Comparison of ENCODE assay signal across 8 cellular contexts in genomic region chr2:73987109-73987947, GRCh38. TPM values are rescaled to one million over a fixed set of nuclear protein-coding genes. Genes with fewer than 3 reads are reported as not detected.
A peak's percentile ranks its signal among the peaks of the same experiment; 100 is the strongest.
DNase-seq lines count a peak whose midpoint lies in the region; ATAC-seq and TF ChIP-seq lines count a peak whose summit lies in the region.

No MANE protein-coding gene starts in this region.

- peaks cover 34% of the 10 kb centered on the region for H4K20me1 ChIP-seq in Karpas-422 (ENCODE audit: insufficient read depth, low read depth, low read length)

- no peaks in the 10 kb centered on the region for H3K9me2 ChIP-seq in Karpas-422 (replicated peaks; ENCODE audit: insufficient read depth, low read length)

- peak overlapping the region; percentile 76 for H3K4me2 ChIP-seq in Karpas-422 (ENCODE audit: low read depth, low read length, poor library complexity, severe bottlenecking)

- H3K27ac ChIP-seq in Karpas-422 (ENCODE audit: low read length) (no peak overlapping the region), heart right ventricle (peak overlapping the region in 4 of 10 donors; percentile 5 to 95 (median 20))

- 32 to 37% methylated on average over 24 of the region's 24 CpGs for WGBS in heart right ventricle, 2 donors

- H2AFZ ChIP-seq in Karpas-422 (ENCODE audit: low read length): no peak overlapping the region

- ATAC-seq in heart right ventricle: peak; percentile 59 to 80 (median 74)
- no peak for ATAC-seq in GM21390 (IDR thresholded peaks at IDR 0.05; ENCODE audit: unreplicated experiment)

- peak in 8 of 9 donors; percentile 14 to 60 (median 50) for TF ChIP-seq CTCF in heart right ventricle (IDR thresholded peaks at IDR 0.05)

- H3K79me2 ChIP-seq in Karpas-422 (ENCODE audit: low read length): peaks cover 58% of the 10 kb centered on the region

- H3K4me3 ChIP-seq in Karpas-422 (ENCODE audit: low read length) (peak overlapping the region; percentile 1; the same call in 1 of the 2 replicates), heart right ventricle (peak overlapping the region in 7 of 10 donors; percentile 2 to 67 (median 22))

- intact Hi-C loops in heart right ventricle (cut with DNase I): loop anchor here in 5 of 10 donors (5.0 to 10.0 kb wide), 4 partner anchors 60 to 163 kb away; partner anchors contain the start of genes DGUOK (in 2 of the 5) and STAMBP (in 2 of the 5)

- H3K27me3 ChIP-seq in Karpas-422 (ENCODE audit: low read length) (no peaks in the 10 kb centered on the region; the same call in 1 of the 2 replicates), heart right ventricle (no peaks in the 10 kb centered on the region)

- peak; percentile 58 to 81 for DNase-seq in AML-193 (lab: John Stamatoyannopoulos, UW)
- no peak for DNase-seq in Karpas-422
- peak; percentile 53 to 67 for DNase-seq in activated T-cell treated with anti-CD3 and anti-CD28 coated beads, Interleukin-2, amount 50 U/mL, for 48 hours
- DNase-seq in heart right ventricle: peak in 1 of 2 donors; percentile 55
- peak; percentile 72 for DNase-seq in retina
- no peak for DNase-seq in UCSD-AML1 (lab: John Stamatoyannopoulos, UW; ENCODE audit: unreplicated experiment)
- no peak for DNase-seq in DMS79 treated with DMSO at 0.1 percent for 48 hours (lab: John Stamatoyannopoulos, UW)

- H3K36me3 ChIP-seq in Karpas-422 (ENCODE audit: insufficient read depth, low read length) (peaks cover 33% of the 10 kb centered on the region), heart right ventricle (peaks cover 0 to 14% (median 0%) of the 10 kb centered on the region in 9 donors)

- no peak overlapping the region for H3K9ac ChIP-seq in Karpas-422 (ENCODE audit: low read length)

- H3K4me1 ChIP-seq in Karpas-422 (ENCODE audit: low read length) (peaks cover 46% of the 10 kb centered on the region), heart right ventricle (peaks cover 12 to 65% (median 47%) of the 10 kb centered on the region in 9 donors)

- H3K9me3 ChIP-seq in Karpas-422 (ENCODE audit: low read length) (no peaks in the 10 kb centered on the region), heart right ventricle (no peaks in the 10 kb centered on the region)

RNA-seq across cellular contexts. Expression of gene TET3, which starts 2.6 kb away (rescaled TPM):
- 11.6 and 13.6 TPM in 2 replicates for total RNA-seq in Karpas-422 (2014; rRNA removed; shearing (Covaris generic); ENCODE audit: low replicate concordance)
- 1 to 10 TPM; 2.1 to 8.0 (median 2.9) TPM for total RNA-seq in heart right ventricle
- 1 to 10 TPM; 1.1 to 1.3 TPM for polyA plus RNA-seq in heart right ventricle

Comparison
In these comparisons a context has a peak if more than half of its experiments do, and no peak if none do; other contexts are left out.
1. DNase-seq: peak in AML-193 (2 of 2), activated T-cell treated with anti-CD3 and anti-CD28 coated beads, Interleukin-2, amount 50 U/mL, for 48 hours (2 of 2) and retina (single experiment); none in Karpas-422 (single experiment), UCSD-AML1 (single experiment) and DMS79 treated with DMSO at 0.1 percent for 48 hours (single experiment).